In the genomic region with DNA sequence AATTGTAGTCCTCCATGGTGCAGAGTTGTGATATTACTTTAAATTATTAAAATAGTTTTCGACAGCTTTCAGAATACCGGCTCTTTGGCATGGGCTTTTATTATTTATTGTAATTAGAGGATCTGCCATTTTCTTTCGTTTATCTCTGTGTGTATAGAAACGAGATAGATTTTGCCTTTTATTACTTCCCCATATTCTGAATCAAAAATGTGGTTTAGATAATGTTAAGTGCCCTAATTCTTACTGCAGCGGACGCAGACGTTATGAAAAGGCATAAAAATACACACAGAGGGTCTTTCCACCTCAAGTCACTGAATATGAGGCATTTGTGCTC, we compare ENCODE assay signal across 8 cellular contexts. TPM values are rescaled to one million over a fixed set of nuclear protein-coding genes. Genes with fewer than 3 reads are reported as not detected.
DNase-seq lines count a peak whose midpoint lies in the region; ATAC-seq and TF ChIP-seq lines count a peak whose summit lies in the region.

No MANE protein-coding gene starts in this region.

- H3K9me3 ChIP-seq in DND-41 (ENCODE audit: insufficient read depth, low read length, severe bottlenecking), result no peaks in the 10 kb centered on the region

- H3K9ac ChIP-seq in DND-41 (ENCODE audit: low read depth, low read length) (peak overlapping the region; percentile 62), rectal smooth muscle tissue (ENCODE audit: low read length) (peak overlapping the region; percentile 6)

- H3K4me1 ChIP-seq in DND-41 (ENCODE audit: insufficient read depth, low read length) (peaks cover 48% of the 10 kb centered on the region), rectal smooth muscle tissue (ENCODE audit: control insufficient read depth, insufficient read depth, low read length) (peaks cover 2% of the 10 kb centered on the region)

- no peaks in the 10 kb centered on the region for H4K20me1 ChIP-seq in DND-41 (ENCODE audit: insufficient read depth, low read length)

- H3K4me3 ChIP-seq in DND-41 (ENCODE audit: low read depth in 1 of 2, low read length in 2 of 2), result peak overlapping the region; percentile 62 to 78; a peak in 3 of 4 replicates
- peak overlapping the region; percentile 75 for H3K4me3 ChIP-seq in epithelial cell of proximal tubule (ENCODE audit: low read depth, low read length)
- peak overlapping the region; percentile 93 for H3K4me3 ChIP-seq in rectal smooth muscle tissue (ENCODE audit: low read length)

- H2AFZ ChIP-seq in DND-41 (ENCODE audit: low read depth, low read length), result peak overlapping the region; percentile 54

- ATAC-seq in DND-41 (ENCODE audit: insufficient read depth, low read depth), result no peak
- ATAC-seq in HG02884 (IDR thresholded peaks at IDR 0.05; ENCODE audit: unreplicated experiment), result no peak
- no peak for ATAC-seq in HG03354 (IDR thresholded peaks at IDR 0.05; ENCODE audit: poor library complexity, severe bottlenecking, unreplicated experiment)

- H3K27me3 ChIP-seq in DND-41 (ENCODE audit: insufficient read depth, low read length, poor library complexity) (peaks cover 32% of the 10 kb centered on the region), rectal smooth muscle tissue (ENCODE audit: control insufficient read depth, insufficient read depth, low read length) (no peaks in the 10 kb centered on the region)

- H3K36me3 ChIP-seq in DND-41 (ENCODE audit: insufficient read depth, low read length), result no peaks in the 10 kb centered on the region
- H3K36me3 ChIP-seq in rectal smooth muscle tissue (ENCODE audit: control insufficient read depth, insufficient read depth, low read length), result no peaks in the 10 kb centered on the region

- H3K79me2 ChIP-seq in DND-41 (ENCODE audit: insufficient read depth, low read length), result no peaks in the 10 kb centered on the region

- H3K27ac ChIP-seq in DND-41 (ENCODE audit: low read length) (peak overlapping the region; percentile 53), RWPE1 (peak overlapping the region; percentile 95), rectal smooth muscle tissue (ENCODE audit: low read depth, low read length) (peak overlapping the region; percentile 53)

- TF ChIP-seq CTCF in DND-41 (IDR thresholded peaks at IDR 0.05; ENCODE audit: borderline replicate concordance, extremely low read depth, low read length, poor library complexity, severe bottlenecking) (no peak), RWPE1 (conservative IDR thresholded peaks at IDR 0.05; ENCODE audit: low read depth) (no peak), epithelial cell of proximal tubule (conservative IDR thresholded peaks at IDR 0.05; ENCODE audit: low read depth, low read length) (no peak)

- CTCF ChIA-PET in RWPE1 (lab: Yijun Ruan, JAX), result interaction anchor here (0.8 kb wide), 1 partner anchor 346 kb away, joined by 3 read pairs; no protein-coding TSS in a partner anchor

- DNase-seq in DND-41 (no peak), RWPE1 (ENCODE audit: low spot score) (no peak), epithelial cell of proximal tubule (ENCODE audit: low read depth) (no peak), NCI-H187 treated with DMSO at 0.1 percent for 48 hours (lab: John Stamatoyannopoulos, UW) (no peak), AG20443 (ENCODE audit: low spot score) (no peak)

- H3K4me2 ChIP-seq in DND-41 (ENCODE audit: insufficient read depth, low read length), result peak overlapping the region; percentile 95

- POLR2A ChIA-PET in RWPE1 (lab: Yijun Ruan, JAX; ENCODE audit: low non-redundant PET), result no interaction called here

RNA-seq across cellular contexts. Expression of a gene that starts 1.9 kb away (rescaled TPM):
- 16.5 and 22.8 TPM in 2 replicates for total RNA-seq in epithelial cell of proximal tubule
